ENCODE assay signal across 18 cellular contexts in the genomic region with DNA sequence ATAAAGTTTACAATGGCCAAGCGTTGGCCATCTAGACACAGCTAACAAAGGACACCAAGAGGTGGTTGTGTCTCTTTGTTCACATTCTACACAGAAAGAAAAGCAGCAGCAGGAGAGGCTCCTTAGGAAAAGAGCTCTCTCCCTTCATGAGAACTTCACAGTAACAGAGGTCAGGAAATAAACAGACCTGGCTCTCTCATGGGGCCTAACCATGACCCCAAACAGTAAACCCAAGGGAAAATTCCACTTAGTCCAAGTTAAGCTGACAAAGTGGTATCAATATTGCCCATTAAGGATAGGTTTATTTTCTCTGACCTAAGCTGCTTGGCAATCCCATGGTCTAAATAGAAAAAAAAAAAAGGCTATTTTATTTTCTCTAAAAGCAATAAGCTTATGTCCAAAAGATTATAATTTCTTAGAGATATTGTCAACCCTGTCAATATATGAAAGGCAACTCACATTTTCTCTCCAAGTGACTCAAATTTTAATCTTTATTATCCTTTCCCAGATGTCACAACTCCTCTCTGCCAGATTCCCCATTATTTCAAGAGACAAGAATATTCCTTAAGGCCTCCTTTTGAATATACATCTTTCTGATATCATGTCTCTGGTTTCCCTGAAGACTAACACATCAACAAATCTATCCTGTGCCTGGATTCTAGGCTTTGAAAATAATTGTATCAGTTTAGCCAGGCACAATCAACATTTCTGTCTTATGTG.
DNase-seq lines count a peak whose midpoint lies in the region; ATAC-seq, FAIRE-seq and TF ChIP-seq lines count a peak whose summit lies in the region.
"Had no signal": no experiment of that assay in that cellular context is flagged by ENCODE, and none has a peak within 500 bp of the region (broad histone marks: within the 10 kb centered on the region; RNA-seq: fewer than 3 reads in every experiment).

No MANE protein-coding gene starts in this region.

- H3K79me2 ChIP-seq in HepG2 (ENCODE audit: insufficient read depth, low read length) (no peaks in the 10 kb centered on the region), smooth muscle cell (ENCODE audit: low read depth) (no peaks in the 10 kb centered on the region)

- H3K4me2 ChIP-seq in HepG2 (ENCODE audit: low read depth, low read length) (peak overlapping the region; percentile 73), smooth muscle cell (peak overlapping the region; percentile 24)

- H3K27ac ChIP-seq in HepG2 (ENCODE audit: extremely low read length, insufficient read depth, low read length) (peak overlapping the region; percentile 82), right lobe of liver (peak overlapping the region in 1 of 3 donors; percentile 22), smooth muscle cell (ENCODE audit: low read depth) (no peak overlapping the region)

- no peaks in the 10 kb centered on the region for H3K9me3 Mint-ChIP-seq in nephron progenitor cell
- H3K9me3 Mint-ChIP-seq: CD4-positive, CD25-positive, alpha-beta regulatory T cell; H9 had no signal

- ATAC-seq in HepG2 (no peak), right lobe of liver (no peak)

- no peak for FAIRE-seq in HepG2 (lab: Jason Lieb, UNC)
- FAIRE-seq: G401.6, GM12891, GM19239, H1 had no signal

- no peaks in the 10 kb centered on the region for H3K36me3 Mint-ChIP-seq in nephron progenitor cell (ENCODE audit: low read depth)
- H3K36me3 Mint-ChIP-seq: CD4-positive, CD25-positive, alpha-beta regulatory T cell; CD8-positive, alpha-beta memory T cell had no signal

- WGBS in HepG2 (ENCODE audit: low lambda C conversion rate), result 94% methylated on average over 1 of the region's 1 CpG
- WGBS in right lobe of liver (ENCODE audit: insufficient coverage, low coverage, low lambda C conversion rate, missing lambda C conversion rate), result 86% methylated on average over 1 of the region's 1 CpG
- WGBS in smooth muscle cell (ENCODE audit: low lambda C conversion rate), result 100% methylated on average over 1 of the region's 1 CpG

- DNase-seq in HepG2 (ENCODE audit: low spot score) (no peak), right lobe of liver (no peak), nephron progenitor cell (no peak), smooth muscle cell (lab: John Stamatoyannopoulos, UW; ENCODE audit: unreplicated experiment) (no peak), retina (no peak), NCI-H1105 (lab: John Stamatoyannopoulos, UW) (no peak), DMS153 treated with DMSO at 0.1 percent for 48 hours (lab: John Stamatoyannopoulos, UW; ENCODE audit: unreplicated experiment) (no peak)
- DNase-seq: 8988T; C1 segment of cervical spinal cord; CD4-positive, CD25-positive, alpha-beta regulatory T cell; CD8-positive, alpha-beta memory T cell; COR-L47; DMS 273 treated with DMSO at 0.1 percent for 48 hours; H9 had no signal

- H3K27me3 ChIP-seq in HepG2 (ENCODE audit: control insufficient read depth in 1 of 2, insufficient read depth in 2 of 2, low read length in 2 of 2) (no peaks in the 10 kb centered on the region), right lobe of liver (no peaks in the 10 kb centered on the region), smooth muscle cell (ENCODE audit: low read depth) (no peaks in the 10 kb centered on the region)

- BruUV-seq in HepG2 (replicated peaks; lab: Mats Ljungman, UMichigan), result no TSS peak

- H3K4me1 ChIP-seq in HepG2 (ENCODE audit: insufficient read depth, low read length) (peaks cover 72% of the 10 kb centered on the region), right lobe of liver (peaks cover 0 to 26% (median 4%) of the 10 kb centered on the region in 4 donors), smooth muscle cell (ENCODE audit: low read depth) (peaks cover 21% of the 10 kb centered on the region)

- H3K27ac Mint-ChIP-seq in nephron progenitor cell, result peak overlapping the region; percentile 62
- H3K27ac Mint-ChIP-seq: CD8-positive, alpha-beta memory T cell; H9 had no signal

- TF ChIP-seq POLR2A in HepG2 (IDR thresholded peaks at IDR 0.05; ENCODE audit: insufficient read depth in 1 of 2, low read depth in 2 of 2, low read length in 2 of 2) (no peak), right lobe of liver (IDR thresholded peaks at IDR 0.05) (no peak)

- H3F3A ChIP-seq in smooth muscle cell (ENCODE audit: low read depth), result no peaks in the 10 kb centered on the region

- H3K27me3 Mint-ChIP-seq in nephron progenitor cell (ENCODE audit: low read depth, poor library complexity), result no peaks in the 10 kb centered on the region

- intact Hi-C loops in HepG2 (cut with micrococcal nuclease; ENCODE audit: unreplicated experiment), result no loop called here
- intact Hi-C loops in right lobe of liver (cut with DNase I), result no loop called here

- peaks cover 32% of the 10 kb centered on the region for H3K4me1 Mint-ChIP-seq in nephron progenitor cell

- TF ChIP-seq EP300 in HepG2 (IDR thresholded peaks at IDR 0.05; ENCODE audit: low read depth in 2 of 2, low read length in 2 of 2), result peak in 1 of 2 experiments; percentile 52; a peak in 1 of 4 replicates
- TF ChIP-seq EP300 in HepG2 (CRISPR knock-in tag; IDR thresholded peaks at IDR 0.05; ENCODE audit: borderline replicate concordance), result no peak

- CTCF ChIA-PET in HepG2 (lab: Yijun Ruan, JAX; ENCODE audit: low intra/inter-chr PET ratio, low total read pairs), result no interaction called here

- H3K9ac ChIP-seq in HepG2 (ENCODE audit: insufficient read depth, low read depth, low read length) (peak overlapping the region; percentile 66; the same call in 1 of the 2 replicates), smooth muscle cell (ENCODE audit: low read depth) (no peak overlapping the region)

- no peak overlapping the region for H3K4me3 Mint-ChIP-seq in nephron progenitor cell
- H3K4me3 Mint-ChIP-seq: CD4-positive, CD25-positive, alpha-beta regulatory T cell; CD8-positive, alpha-beta memory T cell; H9 had no signal

- H3K9me3 ChIP-seq in HepG2 (ENCODE audit: low read length) (no peaks in the 10 kb centered on the region), right lobe of liver (no peaks in the 10 kb centered on the region), smooth muscle cell (replicated peaks; ENCODE audit: low read depth) (no peaks in the 10 kb centered on the region)

- no peaks in the 10 kb centered on the region for H4K20me1 ChIP-seq in HepG2 (ENCODE audit: insufficient read depth, low read length)
- H4K20me1 ChIP-seq in smooth muscle cell (ENCODE audit: low read depth), result no peaks in the 10 kb centered on the region

- no peak for TF ChIP-seq RAD21 in HepG2 (CRISPR knock-in tag; IDR thresholded peaks at IDR 0.05)

- no peak overlapping the region for H2AFZ ChIP-seq in HepG2 (ENCODE audit: low read length)
- no peak overlapping the region for H2AFZ ChIP-seq in smooth muscle cell (ENCODE audit: low read depth)

- POLR2A ChIA-PET in HepG2 (lab: Yijun Ruan, JAX), result interaction anchor here (1.0 to 2.7 kb wide), 6 partner anchors 10 to 367 kb away, joined by 3 to 16 read pairs (median 5); partner anchors contain the start of genes CCDC148 and PKP4

- in situ Hi-C loops in HepG2 (cut with HindIII; ENCODE audit: extremely low pct_ligation_motif_present, low pct_unique_long_range_greater_than_20kb), result no loop called here

- TF ChIP-seq CTCF in HepG2 (CRISPR knock-in tag; IDR thresholded peaks at IDR 0.05) (no peak), right lobe of liver (IDR thresholded peaks at IDR 0.05) (no peak), nephron progenitor cell (IDR thresholded peaks at IDR 0.05) (no peak), smooth muscle cell (IDR thresholded peaks at IDR 0.05; ENCODE audit: borderline replicate concordance, insufficient read depth, poor library complexity, severe bottlenecking) (no peak)

- H3K4me3 ChIP-seq in HepG2 (replicated peaks in 1 of 3; ENCODE audit: insufficient read depth in 1 of 3, low read depth in 2 of 3, low read length in 3 of 3) (peak overlapping the region in 1 of 3 experiments; percentile 34; a peak in 1 of 6 replicates), right lobe of liver (no peak overlapping the region), smooth muscle cell (no peak overlapping the region)

- H3K36me3 ChIP-seq in HepG2 (replicated peaks in 1 of 2; ENCODE audit: control insufficient read depth in 1 of 2, insufficient read depth in 2 of 2, low read length in 2 of 2) (no peaks in the 10 kb centered on the region), right lobe of liver (no peaks in the 10 kb centered on the region), smooth muscle cell (ENCODE audit: low read depth) (no peaks in the 10 kb centered on the region)

TF ChIP-seq in HepG2, 621 proteins besides CTCF, POLR2A, EP300 and RAD21 (continues in another document):
- TF ChIP-seq, protein P1, sequence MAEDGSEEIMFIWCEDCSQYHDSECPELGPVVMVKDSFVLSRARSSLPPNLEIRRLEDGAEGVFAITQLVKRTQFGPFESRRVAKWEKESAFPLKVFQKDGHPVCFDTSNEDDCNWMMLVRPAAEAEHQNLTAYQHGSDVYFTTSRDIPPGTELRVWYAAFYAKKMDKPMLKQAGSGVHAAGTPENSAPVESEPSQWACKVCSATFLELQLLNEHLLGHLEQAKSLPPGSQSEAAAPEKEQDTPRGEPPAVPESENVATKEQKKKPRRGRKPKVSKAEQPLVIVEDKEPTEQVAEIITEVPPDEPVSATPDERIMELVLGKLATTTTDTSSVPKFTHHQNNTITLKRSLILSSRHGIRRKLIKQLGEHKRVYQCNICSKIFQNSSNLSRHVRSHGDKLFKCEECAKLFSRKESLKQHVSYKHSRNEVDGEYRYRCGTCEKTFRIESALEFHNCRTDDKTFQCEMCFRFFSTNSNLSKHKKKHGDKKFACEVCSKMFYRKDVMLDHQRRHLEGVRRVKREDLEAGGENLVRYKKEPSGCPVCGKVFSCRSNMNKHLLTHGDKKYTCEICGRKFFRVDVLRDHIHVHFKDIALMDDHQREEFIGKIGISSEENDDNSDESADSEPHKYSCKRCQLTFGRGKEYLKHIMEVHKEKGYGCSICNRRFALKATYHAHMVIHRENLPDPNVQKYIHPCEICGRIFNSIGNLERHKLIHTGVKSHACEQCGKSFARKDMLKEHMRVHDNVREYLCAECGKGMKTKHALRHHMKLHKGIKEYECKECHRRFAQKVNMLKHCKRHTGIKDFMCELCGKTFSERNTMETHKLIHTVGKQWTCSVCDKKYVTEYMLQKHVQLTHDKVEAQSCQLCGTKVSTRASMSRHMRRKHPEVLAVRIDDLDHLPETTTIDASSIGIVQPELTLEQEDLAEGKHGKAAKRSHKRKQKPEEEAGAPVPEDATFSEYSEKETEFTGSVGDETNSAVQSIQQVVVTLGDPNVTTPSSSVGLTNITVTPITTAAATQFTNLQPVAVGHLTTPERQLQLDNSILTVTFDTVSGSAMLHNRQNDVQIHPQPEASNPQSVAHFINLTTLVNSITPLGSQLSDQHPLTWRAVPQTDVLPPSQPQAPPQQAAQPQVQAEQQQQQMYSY (CRISPR knock-in tag; IDR thresholded peaks at IDR 0.05), result no peak
- no peak for TF ChIP-seq IRF2 (CRISPR knock-in tag; IDR thresholded peaks at IDR 0.05)
